29 cellular contexts compared by ENCODE assay signal in genomic region chr5:128208436-128208835, GRCh38.
"Had no signal": no experiment of that assay in that cellular context is flagged by ENCODE, and none has a peak within 500 bp of the region (broad histone marks: within the 10 kb centered on the region; RNA-seq: fewer than 3 reads in every experiment).

No MANE protein-coding gene starts in this region.

- H3K27ac Mint-ChIP-seq: naive thymus-derived CD8-positive, alpha-beta T cell; natural killer cell treated with Interleukin-12 subunit alpha and Interleukin-12 subunit beta and Interleukin-15 and Interleukin-18, amount 100 ng/mL, for 72 hours; nephron progenitor cell; stimulated activated effector memory CD8-positive, alpha-beta T cell treated with anti-CD3 and anti-CD28 coated beads, Interleukin-12 subunit alpha, Interleukin-12 subunit beta, amount 100 ng/mL, for 72 hours; stimulated activated naive CD8-positive, alpha-beta T cell treated with anti-CD3 and anti-CD28 coated beads, Interleukin-15, amount 100 ng/mL, for 72 hours; type B pancreatic cell had no signal

- H3K9me3 ChIP-seq: neutrophil, pancreas, prostate gland, right lobe of liver, sigmoid colon, suprapubic skin, testis, tibial artery, transverse colon, upper lobe of right lung, uterus had no signal

- H3K27ac ChIP-seq: neutrophil, pancreas, prostate gland, right lobe of liver, sigmoid colon, suprapubic skin, testis, tibial artery, transverse colon, upper lobe of right lung, uterus had no signal

- H3K27me3 ChIP-seq: neutrophil, pancreas, right lobe of liver, testis, transverse colon, upper lobe of right lung, uterus had no signal

- H3K27me3 Mint-ChIP-seq: type B pancreatic cell had no signal

- H3K4me3 ChIP-seq: pancreas, prostate gland, right lobe of liver, sigmoid colon, suprapubic skin, testis, tibial artery, transverse colon, upper lobe of right lung, uterus had no signal

- H3K4me3 Mint-ChIP-seq: naive thymus-derived CD8-positive, alpha-beta T cell; natural killer cell treated with Interleukin-12 subunit alpha and Interleukin-12 subunit beta and Interleukin-15 and Interleukin-18, amount 100 ng/mL, for 72 hours; nephron progenitor cell; neural crest cell; stimulated activated effector memory CD8-positive, alpha-beta T cell treated with anti-CD3 and anti-CD28 coated beads, Interleukin-12 subunit alpha, Interleukin-12 subunit beta, amount 100 ng/mL, for 72 hours; stimulated activated naive CD8-positive, alpha-beta T cell treated with anti-CD3 and anti-CD28 coated beads, Interleukin-15, amount 100 ng/mL, for 72 hours; type B pancreatic cell had no signal

- H3K9me3 Mint-ChIP-seq: naive thymus-derived CD8-positive, alpha-beta T cell; natural killer cell treated with Interleukin-12 subunit alpha and Interleukin-12 subunit beta and Interleukin-15 and Interleukin-18, amount 100 ng/mL, for 72 hours; nephron progenitor cell; neural crest cell; stimulated activated effector memory CD8-positive, alpha-beta T cell treated with anti-CD3 and anti-CD28 coated beads, Interleukin-12 subunit alpha, Interleukin-12 subunit beta, amount 100 ng/mL, for 72 hours; stimulated activated naive CD8-positive, alpha-beta T cell treated with anti-CD3 and anti-CD28 coated beads, Interleukin-15, amount 100 ng/mL, for 72 hours; type B pancreatic cell had no signal

- H3K4me1 ChIP-seq: pancreas, prostate gland, right lobe of liver, sigmoid colon, suprapubic skin, testis, tibial artery, transverse colon, upper lobe of right lung, uterus had no signal

- H3K4me1 Mint-ChIP-seq: stimulated activated effector memory CD8-positive, alpha-beta T cell treated with anti-CD3 and anti-CD28 coated beads, Interleukin-12 subunit alpha, Interleukin-12 subunit beta, amount 100 ng/mL, for 72 hours; stimulated activated naive CD8-positive, alpha-beta T cell treated with anti-CD3 and anti-CD28 coated beads, Interleukin-15, amount 100 ng/mL, for 72 hours had no signal

- ATAC-seq: naive thymus-derived CD8-positive, alpha-beta T cell; natural killer cell treated with Interleukin-12 subunit alpha and Interleukin-12 subunit beta and Interleukin-15 and Interleukin-18, amount 100 ng/mL, for 72 hours; pancreas; right cardiac atrium; right lobe of liver; stimulated activated effector memory CD8-positive, alpha-beta T cell treated with anti-CD3 and anti-CD28 coated beads, Interleukin-12 subunit alpha, Interleukin-12 subunit beta, amount 100 ng/mL, for 72 hours; stimulated activated naive CD8-positive, alpha-beta T cell treated with anti-CD3 and anti-CD28 coated beads, Interleukin-15, amount 100 ng/mL, for 72 hours; stimulated activated naive CD8-positive, alpha-beta T cell treated with anti-CD3 and anti-CD28 coated beads, Interleukin-15, Interleukin-2, amounts not matched to agents 100 U/mL and 50 U/mL, for 24 hours; upper lobe of right lung had no signal

- DNase-seq: naive thymus-derived CD8-positive, alpha-beta T cell; nephron progenitor cell; nucleus accumbens; pancreas; retina; right cardiac atrium; right lobe of liver; sigmoid colon; small intestine; stimulated activated CD4-positive, alpha-beta T cell treated with anti-CD3 and anti-CD28 coated beads, Interleukin-15, amount 100 ng/mL, for 24 hours; stimulated activated CD4-positive, alpha-beta T cell treated with anti-CD3 and anti-CD28 coated beads, Interleukin-2, amount 100 ng/mL, for 24 hours; stimulated activated CD4-positive, alpha-beta T cell treated with anti-CD3 and anti-CD28 coated beads, Interleukin-2, amount 100 ng/mL, for 48 hours; stimulated activated CD4-positive, alpha-beta T cell treated with anti-CD3 and anti-CD28 coated beads, Interleukin-4, amount 100 ng/mL, for 24 hours; stimulated activated naive CD4-positive, alpha-beta T cell; stimulated activated naive CD8-positive, alpha-beta T cell treated with anti-CD3 and anti-CD28 coated beads, Interleukin-15, amount 100 ng/mL, for 72 hours; stimulated activated naive CD8-positive, alpha-beta T cell treated with anti-CD3 and anti-CD28 coated beads, Interleukin-15, Interleukin-2, amounts not matched to agents 100 U/mL and 50 U/mL, for 24 hours; substantia nigra; testis; tibial artery; transverse colon; upper lobe of right lung; uterus had no signal

- H3K36me3 Mint-ChIP-seq: naive thymus-derived CD8-positive, alpha-beta T cell; natural killer cell treated with Interleukin-12 subunit alpha and Interleukin-12 subunit beta and Interleukin-15 and Interleukin-18, amount 100 ng/mL, for 72 hours; stimulated activated effector memory CD8-positive, alpha-beta T cell treated with anti-CD3 and anti-CD28 coated beads, Interleukin-12 subunit alpha, Interleukin-12 subunit beta, amount 100 ng/mL, for 72 hours; type B pancreatic cell had no signal

- H3K36me3 ChIP-seq: neutrophil, pancreas, prostate gland, right lobe of liver, sigmoid colon, suprapubic skin, tibial artery, transverse colon, upper lobe of right lung, uterus had no signal
